8 cellular contexts compared by ENCODE assay signal in the genomic region with DNA sequence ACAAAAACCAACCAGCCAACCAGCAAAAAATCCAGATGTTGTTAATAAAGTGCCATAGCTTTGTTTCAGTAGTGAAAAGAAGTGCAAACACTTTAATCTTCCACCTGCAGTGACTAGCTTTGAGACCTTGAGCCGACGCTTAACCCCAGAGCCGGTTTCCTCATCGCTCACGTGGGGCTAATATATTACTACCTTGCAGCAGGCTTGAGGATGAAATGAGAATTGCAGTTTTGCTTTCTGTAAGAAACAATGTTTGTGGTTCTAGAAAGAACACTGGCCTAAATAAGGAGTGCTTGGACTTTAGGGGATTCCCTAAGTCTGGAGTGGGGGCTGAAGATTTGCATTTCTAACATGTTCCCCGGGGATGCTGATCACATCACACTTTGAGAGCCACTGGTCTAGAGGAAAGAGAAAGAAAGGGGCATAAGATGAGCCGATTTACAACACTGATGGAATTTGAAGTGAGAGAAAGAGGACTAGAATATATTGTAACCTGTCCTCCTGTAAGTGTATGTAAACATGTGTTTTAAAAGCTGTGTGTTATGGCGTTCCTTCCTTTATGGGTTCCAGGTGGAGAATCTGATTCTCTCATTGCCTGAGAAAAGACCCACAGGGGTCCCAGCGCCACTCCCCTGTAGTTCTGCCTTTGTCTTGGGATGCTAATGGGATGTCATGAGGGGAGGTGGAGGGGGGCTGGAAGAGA. TPM values are rescaled to one million over a fixed set of nuclear protein-coding genes. Genes with fewer than 3 reads are reported as not detected.
DNase-seq lines count a peak whose midpoint lies in the region; ATAC-seq, FAIRE-seq and TF ChIP-seq lines count a peak whose summit lies in the region.

No MANE protein-coding gene starts in this region.

- peak overlapping the region in 2 of 3 donors; percentile 48 to 86 for H3K27ac Mint-ChIP-seq in IgD-negative memory B cell

- TF ChIP-seq CTCF in WERI-Rb-1 (IDR thresholded peaks at IDR 0.05; ENCODE audit: low read depth, low read length) = 0 out of 2 replicates have a peak, but pooled peaks have one; percentile 6

- H3K36me3 ChIP-seq in WERI-Rb-1 (peaks cover 3% of the 10 kb centered on the region; the same call in 1 of the 2 replicates), muscle layer of colon (ENCODE audit: insufficient read depth, low read length) (no peaks in the 10 kb centered on the region)

- peaks cover 0 to 9% (median 5%) of the 10 kb centered on the region in 3 donors for H3K9me3 Mint-ChIP-seq in IgD-negative memory B cell

- peak overlapping the region; percentile 63 to 91 (median 84) for H3K4me3 Mint-ChIP-seq in IgD-negative memory B cell

- peak; percentile 94 for FAIRE-seq in GM12892 (lab: Jason Lieb, UNC)

- H3K4me1 Mint-ChIP-seq in IgD-negative memory B cell = peaks cover 8 to 13% (median 11%) of the 10 kb centered on the region in 3 donors

- H3K9ac ChIP-seq in muscle layer of colon (ENCODE audit: low read length) = peak overlapping the region; percentile 71

- H3K27ac ChIP-seq in WERI-Rb-1 (no peak overlapping the region; the same call in 1 of the 2 replicates), muscle layer of colon (ENCODE audit: low read depth, low read length) (peak overlapping the region; percentile 83)

- H3K36me3 Mint-ChIP-seq in IgD-negative memory B cell = no peaks in the 10 kb centered on the region

- DNase-seq in GM12892 (ENCODE audit: insufficient read length) (peak; percentile 42), WERI-Rb-1 (peak; percentile 47), epidermal melanocyte (ENCODE audit: insufficient read length, low spot score) (peak; percentile 34), ureter (ENCODE audit: low spot score) (peak; percentile 48), islet precursor cell (no peak)

- H3K9me3 ChIP-seq in WERI-Rb-1 (ENCODE audit: severe bottlenecking) (no peaks in the 10 kb centered on the region), muscle layer of colon (ENCODE audit: low read length) (no peaks in the 10 kb centered on the region)

- no peak; the same call in 1 of the 2 replicates for TF ChIP-seq POLR2A in GM12892 (IDR thresholded peaks at IDR 0.05; ENCODE audit: low read depth, low read length)

- H3K4me3 ChIP-seq in WERI-Rb-1 (ENCODE audit: low read depth, low read length) = peak overlapping the region; percentile 86
- H3K4me3 ChIP-seq in muscle layer of colon (ENCODE audit: low read depth in 1 of 2, low read length in 2 of 2) = peak overlapping the region; percentile 70 to 86

- peak; percentile 86 for ATAC-seq in GM21737 (IDR thresholded peaks at IDR 0.05; ENCODE audit: unreplicated experiment)

- H3K27me3 ChIP-seq in WERI-Rb-1 (ENCODE audit: insufficient read depth, low read depth, severe bottlenecking) = no peaks in the 10 kb centered on the region
- no peaks in the 10 kb centered on the region for H3K27me3 ChIP-seq in muscle layer of colon (ENCODE audit: control insufficient read depth in 1 of 2, insufficient read depth in 2 of 2, low read length in 2 of 2)

- H3K27me3 Mint-ChIP-seq in IgD-negative memory B cell = peaks cover 61% of the 10 kb centered on the region

- peaks cover 38% of the 10 kb centered on the region for H3K4me1 ChIP-seq in muscle layer of colon (ENCODE audit: insufficient read depth, low read length)

RNA-seq across cellular contexts. Expression of gene FGF2, which starts 1.4 kb away (rescaled TPM):
- 1.1 TPM for polyA plus RNA-seq in GM12892 (2012; ENCODE audit: missing spikeins)
- polyA plus RNA-seq in IgD-negative memory B cell = not detected
- 12.2 TPM for total RNA-seq in ureter
